ENCODE assay signal across 9 cellular contexts in genomic region chr16:87976637-87977036, GRCh38. TPM values are rescaled to one million over a fixed set of nuclear protein-coding genes. Genes with fewer than 3 reads are reported as not detected.
DNase-seq lines count a peak whose midpoint lies in the region; ATAC-seq and TF ChIP-seq lines count a peak whose summit lies in the region.
"Not testable (repeated sequence)": the region's sequence is repeated elsewhere in the genome, so short reads cannot be mapped to it uniquely, and the experiment has no call there.
"Had no signal": no experiment of that assay in that cellular context is flagged by ENCODE, and none has a peak within 500 bp of the region (broad histone marks: within the 10 kb centered on the region; RNA-seq: fewer than 3 reads in every experiment).

No MANE protein-coding gene starts in this region.

- not testable (repeated sequence) for H3K4me3 ChIP-seq in GM23248; fibroblast of mammary gland (ENCODE audit: control insufficient read depth, low read depth, low read length)
- peak overlapping the region; percentile 44 for H3K4me3 ChIP-seq in thoracic aorta

- not testable (repeated sequence) for H3K9me3 ChIP-seq in GM23248 (ENCODE audit: low read depth); thoracic aorta

- peak overlapping the region; percentile 3 for H3K4me2 ChIP-seq in GM23248 (ENCODE audit: unreplicated experiment)

- not testable (repeated sequence) for H3K27me3 ChIP-seq in GM23248 (replicated peaks; ENCODE audit: insufficient read depth); thoracic aorta (replicated peaks; ENCODE audit: insufficient read depth)

- ATAC-seq in activated CD4-positive, alpha-beta T cell treated with anti-CD3 and anti-CD28 coated beads for 36 hours; thoracic aorta (ENCODE audit: insufficient number of reproducible peaks, low FRiP score, low read depth): not testable (repeated sequence)

- CTCF ChIA-PET in activated CD4-positive, alpha-beta T cell treated with anti-CD3 and anti-CD28 coated beads for 36 hours (lab: Charles Lee); MCF 10A (lab: Yijun Ruan, JAX): not testable (repeated sequence)

- not testable (repeated sequence) for H3K36me3 ChIP-seq in GM23248 (ENCODE audit: low read depth); thoracic aorta

- in situ Hi-C loops in GM23248 (cut with MboI), result not testable (repeated sequence)

- WGBS in GM23248 (ENCODE audit: low coverage in 1 of 2, low lambda C conversion rate in 2 of 2, missing lambda C conversion rate in 2 of 2), 2 experiments, result 38 to 63% methylated on average over 3 of the region's 3 CpGs

- peak overlapping the region; percentile 34 for H3K27ac Mint-ChIP-seq in activated CD4-positive, alpha-beta T cell treated with anti-CD3 and anti-CD28 coated beads for 36 hours
- H3K27ac Mint-ChIP-seq in activated naive CD8-positive, alpha-beta T cell, result peak overlapping the region; percentile 72
- H3K27ac Mint-ChIP-seq in MCF 10A (ENCODE audit: low read depth, unreplicated experiment), result peak overlapping the region; percentile 54
- H3K27ac Mint-ChIP-seq in neural crest cell (ENCODE audit: unreplicated experiment), result peak overlapping the region; percentile 16

- H3K9ac ChIP-seq in GM23248, result peak overlapping the region; percentile 46

- not testable (repeated sequence) for BruUV-seq in MCF 10A (replicated peaks; lab: Mats Ljungman, UMichigan)

- POLR2A ChIA-PET in activated CD4-positive, alpha-beta T cell treated with anti-CD3 and anti-CD28 coated beads for 36 hours (lab: Charles Lee); MCF 10A (lab: Yijun Ruan, JAX): not testable (repeated sequence)

- H4K20me1 ChIP-seq in GM23248 (ENCODE audit: insufficient read depth), result not testable (repeated sequence)

- H3K36me3 Mint-ChIP-seq in activated CD4-positive, alpha-beta T cell treated with anti-CD3 and anti-CD28 coated beads for 36 hours (ENCODE audit: low read depth), result peaks cover 42% of the 10 kb centered on the region
- H3K36me3 Mint-ChIP-seq in activated naive CD8-positive, alpha-beta T cell, result peaks cover 23% of the 10 kb centered on the region
- H3K36me3 Mint-ChIP-seq in MCF 10A (ENCODE audit: insufficient read depth, unreplicated experiment) (peaks cover 40% of the 10 kb centered on the region), neural crest cell (ENCODE audit: low read depth) (peaks cover 24% of the 10 kb centered on the region)

- peaks cover 62% of the 10 kb centered on the region for H3K79me2 ChIP-seq in GM23248 (ENCODE audit: insufficient read depth)

- H3K27ac ChIP-seq in GM23248 (peak overlapping the region; percentile 33), thoracic aorta (peak overlapping the region; percentile 49 to 61)

- not testable (repeated sequence) for H3K4me1 ChIP-seq in GM23248 (ENCODE audit: insufficient read depth); thoracic aorta (ENCODE audit: control insufficient read depth in 1 of 2, low read depth in 2 of 2)

- H3K9me2 ChIP-seq in GM23248 (ENCODE audit: insufficient read depth), result not testable (repeated sequence)

- not testable (repeated sequence) for H3K4me3 Mint-ChIP-seq in activated CD4-positive, alpha-beta T cell treated with anti-CD3 and anti-CD28 coated beads for 36 hours; activated naive CD8-positive, alpha-beta T cell; MCF 10A (ENCODE audit: unreplicated experiment); neural crest cell

- H3K9me3 Mint-ChIP-seq in activated CD4-positive, alpha-beta T cell treated with anti-CD3 and anti-CD28 coated beads for 36 hours (ENCODE audit: low read depth), result peaks cover 12% of the 10 kb centered on the region
- H3K9me3 Mint-ChIP-seq in activated naive CD8-positive, alpha-beta T cell (ENCODE audit: low read depth); MCF 10A (ENCODE audit: unreplicated experiment); neural crest cell: not testable (repeated sequence)

- not testable (repeated sequence) for H3F3A ChIP-seq in GM23248 (ENCODE audit: insufficient read depth)

- intact Hi-C loops in activated CD4-positive, alpha-beta T cell treated with anti-CD3 and anti-CD28 coated beads for 36 hours (cut with DNase I, micrococcal nuclease); MCF 10A (cut with micrococcal nuclease): not testable (repeated sequence)

- H2AFZ ChIP-seq in GM23248, result not testable (repeated sequence)

- TF ChIP-seq CTCF in MCF 10A (IDR thresholded peaks at IDR 0.05; ENCODE audit: unreplicated experiment); fibroblast of mammary gland (conservative IDR thresholded peaks at IDR 0.05; ENCODE audit: control insufficient read depth, insufficient read depth, low read depth, low read length); neural crest cell (conservative IDR thresholded peaks at IDR 0.05); thoracic aorta (IDR thresholded peaks at IDR 0.05): not testable (repeated sequence)

- peak; percentile 57 for DNase-seq in GM23248
- DNase-seq in activated CD4-positive, alpha-beta T cell treated with anti-CD3 and anti-CD28 coated beads for 36 hours; MCF 10A (ENCODE audit: unreplicated experiment); neural crest cell (ENCODE audit: low read depth, low spot score); thoracic aorta (ENCODE audit: low spot score): not testable (repeated sequence)
- DNase-seq in fibroblast of mammary gland (ENCODE audit: low read depth), result peak; percentile 56

- not testable (repeated sequence) for H3K27me3 Mint-ChIP-seq in activated CD4-positive, alpha-beta T cell treated with anti-CD3 and anti-CD28 coated beads for 36 hours; activated naive CD8-positive, alpha-beta T cell; MCF 10A (ENCODE audit: insufficient read depth, unreplicated experiment); neural crest cell (ENCODE audit: low read depth)

- H3K4me1 Mint-ChIP-seq in activated CD4-positive, alpha-beta T cell treated with anti-CD3 and anti-CD28 coated beads for 36 hours, result peaks cover 60% of the 10 kb centered on the region
- peaks cover 41% of the 10 kb centered on the region for H3K4me1 Mint-ChIP-seq in activated naive CD8-positive, alpha-beta T cell (ENCODE audit: low read depth)
- H3K4me1 Mint-ChIP-seq in MCF 10A (ENCODE audit: insufficient read depth, unreplicated experiment); neural crest cell: not testable (repeated sequence)

RNA-seq across cellular contexts. Expression of gene BANP, which starts 25.4 kb away (rescaled TPM):
- 14.3 and 14.8 TPM in 2 replicates for total RNA-seq in GM23248 (2014; rRNA removed; shearing (Covaris generic))
- polyA plus RNA-seq in GM23248 (2016; fragmentation: Nextera tagmentation; extraction: Ambion mirVana), result 14.8 and 15.9 TPM in 2 replicates
- 10 to 100 TPM; 35.2 to 36.1 TPM for total RNA-seq in activated CD4-positive, alpha-beta T cell treated with anti-CD3 and anti-CD28 coated beads for 36 hours
- total RNA-seq in MCF 10A (2022), result 38.2 and 41.5 TPM in 2 replicates
- 34.0 and 39.1 TPM in 2 replicates for total RNA-seq in neural crest cell
- total RNA-seq in thoracic aorta, result 10 to 100 TPM; 18.6 to 21.8 TPM

RNA-seq across cellular contexts. Expression of gene CA5A, which starts 40.3 kb away (rescaled TPM):
- total RNA-seq in GM23248 (2014; rRNA removed; shearing (Covaris generic)), result not detected in 2 replicates
- not detected in 2 replicates for polyA plus RNA-seq in GM23248 (2016; fragmentation: Nextera tagmentation; extraction: Ambion mirVana)
- not detected for total RNA-seq in activated CD4-positive, alpha-beta T cell treated with anti-CD3 and anti-CD28 coated beads for 36 hours
- not detected in 2 replicates for total RNA-seq in MCF 10A (2022)
- not detected in 2 replicates for total RNA-seq in neural crest cell
- not detected for total RNA-seq in thoracic aorta
- total RNA-seq: A673, H1 had no signal
- polyA plus RNA-seq: H1 had no signal

Comparison
In these comparisons a context has a peak if more than half of its experiments do, and no peak if none do; other contexts are left out.
1. H3K27ac Mint-ChIP-seq: peak in every context shown above with its lines; median percentile 72 in activated naive CD8-positive, alpha-beta T cell; 54 in MCF 10A; 34 in activated CD4-positive, alpha-beta T cell treated with anti-CD3 and anti-CD28 coated beads for 36 hours; 16 in neural crest cell.